Comparison of ENCODE assay signal across 1 cellular context in the genomic region with DNA sequence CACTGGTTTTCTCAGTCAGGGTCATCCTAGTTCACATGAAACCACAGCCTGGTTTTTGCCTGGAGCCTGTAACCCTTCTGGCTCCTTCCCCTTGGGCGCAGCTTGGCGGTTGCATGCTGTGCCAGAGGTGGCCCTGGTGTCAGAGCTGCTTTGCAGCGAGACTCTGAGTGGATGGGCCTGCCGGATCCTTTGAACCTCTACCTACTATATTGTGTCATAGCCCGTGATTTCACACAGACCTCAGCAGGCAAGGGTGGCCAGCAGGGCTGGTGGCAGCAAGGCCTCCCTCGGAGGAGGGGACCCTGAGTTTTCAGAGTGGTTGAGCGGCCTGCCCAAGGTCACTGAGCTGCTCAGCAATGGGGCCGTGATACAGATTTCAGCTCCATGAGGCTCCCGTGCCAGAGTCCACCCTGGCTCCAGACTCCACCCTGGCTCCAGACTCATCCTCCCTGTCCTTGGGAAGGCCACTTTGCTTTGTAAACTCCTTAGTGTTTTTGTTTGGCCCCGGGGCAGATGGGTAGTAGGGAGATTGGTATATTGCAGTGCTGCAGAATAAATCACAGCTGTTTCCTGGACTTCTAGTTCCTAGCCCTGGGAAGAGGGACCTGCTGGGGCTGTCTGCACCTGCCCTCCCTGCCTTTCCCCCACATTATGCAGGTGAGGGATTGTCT.
TF ChIP-seq lines count a peak whose summit lies in the region.

No MANE protein-coding gene starts in this region.

TF ChIP-seq in HepG2, 621 proteins besides CTCF, POLR2A, EP300 and RAD21 (continued from another document and continues in another):
- no peak for TF ChIP-seq ZNF678 (CRISPR knock-in tag; IDR thresholded peaks at IDR 0.05)
- TF ChIP-seq PHF21A (CRISPR knock-in tag; IDR thresholded peaks at IDR 0.05), result no peak
- TF ChIP-seq ZNF724P (CRISPR knock-in tag; IDR thresholded peaks at IDR 0.05; ENCODE audit: borderline replicate concordance), result no peak
- TF ChIP-seq, protein P1, sequence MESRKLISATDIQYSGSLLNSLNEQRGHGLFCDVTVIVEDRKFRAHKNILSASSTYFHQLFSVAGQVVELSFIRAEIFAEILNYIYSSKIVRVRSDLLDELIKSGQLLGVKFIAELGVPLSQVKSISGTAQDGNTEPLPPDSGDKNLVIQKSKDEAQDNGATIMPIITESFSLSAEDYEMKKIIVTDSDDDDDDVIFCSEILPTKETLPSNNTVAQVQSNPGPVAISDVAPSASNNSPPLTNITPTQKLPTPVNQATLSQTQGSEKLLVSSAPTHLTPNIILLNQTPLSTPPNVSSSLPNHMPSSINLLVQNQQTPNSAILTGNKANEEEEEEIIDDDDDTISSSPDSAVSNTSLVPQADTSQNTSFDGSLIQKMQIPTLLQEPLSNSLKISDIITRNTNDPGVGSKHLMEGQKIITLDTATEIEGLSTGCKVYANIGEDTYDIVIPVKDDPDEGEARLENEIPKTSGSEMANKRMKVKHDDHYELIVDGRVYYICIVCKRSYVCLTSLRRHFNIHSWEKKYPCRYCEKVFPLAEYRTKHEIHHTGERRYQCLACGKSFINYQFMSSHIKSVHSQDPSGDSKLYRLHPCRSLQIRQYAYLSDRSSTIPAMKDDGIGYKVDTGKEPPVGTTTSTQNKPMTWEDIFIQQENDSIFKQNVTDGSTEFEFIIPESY (CRISPR knock-in tag; IDR thresholded peaks at IDR 0.05), result peak; percentile 93
- TF ChIP-seq, protein P2, sequence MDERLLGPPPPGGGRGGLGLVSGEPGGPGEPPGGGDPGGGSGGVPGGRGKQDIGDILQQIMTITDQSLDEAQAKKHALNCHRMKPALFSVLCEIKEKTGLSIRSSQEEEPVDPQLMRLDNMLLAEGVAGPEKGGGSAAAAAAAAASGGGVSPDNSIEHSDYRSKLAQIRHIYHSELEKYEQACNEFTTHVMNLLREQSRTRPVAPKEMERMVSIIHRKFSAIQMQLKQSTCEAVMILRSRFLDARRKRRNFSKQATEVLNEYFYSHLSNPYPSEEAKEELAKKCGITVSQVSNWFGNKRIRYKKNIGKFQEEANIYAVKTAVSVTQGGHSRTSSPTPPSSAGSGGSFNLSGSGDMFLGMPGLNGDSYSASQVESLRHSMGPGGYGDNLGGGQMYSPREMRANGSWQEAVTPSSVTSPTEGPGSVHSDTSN (CRISPR knock-in tag; IDR thresholded peaks at IDR 0.05), result no peak
- TF ChIP-seq ATRX (CRISPR knock-in tag; IDR thresholded peaks at IDR 0.05; ENCODE audit: borderline replicate concordance), result no peak
- TF ChIP-seq, protein P3, sequence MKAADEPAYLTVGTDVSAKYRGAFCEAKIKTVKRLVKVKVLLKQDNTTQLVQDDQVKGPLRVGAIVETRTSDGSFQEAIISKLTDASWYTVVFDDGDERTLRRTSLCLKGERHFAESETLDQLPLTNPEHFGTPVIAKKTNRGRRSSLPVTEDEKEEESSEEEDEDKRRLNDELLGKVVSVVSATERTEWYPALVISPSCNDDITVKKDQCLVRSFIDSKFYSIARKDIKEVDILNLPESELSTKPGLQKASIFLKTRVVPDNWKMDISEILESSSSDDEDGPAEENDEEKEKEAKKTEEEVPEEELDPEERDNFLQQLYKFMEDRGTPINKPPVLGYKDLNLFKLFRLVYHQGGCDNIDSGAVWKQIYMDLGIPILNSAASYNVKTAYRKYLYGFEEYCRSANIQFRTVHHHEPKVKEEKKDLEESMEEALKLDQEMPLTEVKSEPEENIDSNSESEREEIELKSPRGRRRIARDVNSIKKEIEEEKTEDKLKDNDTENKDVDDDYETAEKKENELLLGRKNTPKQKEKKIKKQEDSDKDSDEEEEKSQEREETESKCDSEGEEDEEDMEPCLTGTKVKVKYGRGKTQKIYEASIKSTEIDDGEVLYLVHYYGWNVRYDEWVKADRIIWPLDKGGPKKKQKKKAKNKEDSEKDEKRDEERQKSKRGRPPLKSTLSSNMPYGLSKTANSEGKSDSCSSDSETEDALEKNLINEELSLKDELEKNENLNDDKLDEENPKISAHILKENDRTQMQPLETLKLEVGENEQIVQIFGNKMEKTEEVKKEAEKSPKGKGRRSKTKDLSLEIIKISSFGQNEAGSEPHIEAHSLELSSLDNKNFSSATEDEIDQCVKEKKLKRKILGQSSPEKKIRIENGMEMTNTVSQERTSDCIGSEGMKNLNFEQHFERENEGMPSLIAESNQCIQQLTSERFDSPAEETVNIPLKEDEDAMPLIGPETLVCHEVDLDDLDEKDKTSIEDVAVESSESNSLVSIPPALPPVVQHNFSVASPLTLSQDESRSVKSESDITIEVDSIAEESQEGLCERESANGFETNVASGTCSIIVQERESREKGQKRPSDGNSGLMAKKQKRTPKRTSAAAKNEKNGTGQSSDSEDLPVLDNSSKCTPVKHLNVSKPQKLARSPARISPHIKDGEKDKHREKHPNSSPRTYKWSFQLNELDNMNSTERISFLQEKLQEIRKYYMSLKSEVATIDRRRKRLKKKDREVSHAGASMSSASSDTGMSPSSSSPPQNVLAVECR (CRISPR knock-in tag; IDR thresholded peaks at IDR 0.05; ENCODE audit: borderline replicate concordance), result 0 out of 2 replicates have a peak, but pooled peaks have one; percentile 38
- peak; percentile 36; the same call in 1 of the 2 replicates for TF ChIP-seq GFI1 (CRISPR knock-in tag; IDR thresholded peaks at IDR 0.05; ENCODE audit: borderline replicate concordance)
- TF ChIP-seq, protein P4, sequence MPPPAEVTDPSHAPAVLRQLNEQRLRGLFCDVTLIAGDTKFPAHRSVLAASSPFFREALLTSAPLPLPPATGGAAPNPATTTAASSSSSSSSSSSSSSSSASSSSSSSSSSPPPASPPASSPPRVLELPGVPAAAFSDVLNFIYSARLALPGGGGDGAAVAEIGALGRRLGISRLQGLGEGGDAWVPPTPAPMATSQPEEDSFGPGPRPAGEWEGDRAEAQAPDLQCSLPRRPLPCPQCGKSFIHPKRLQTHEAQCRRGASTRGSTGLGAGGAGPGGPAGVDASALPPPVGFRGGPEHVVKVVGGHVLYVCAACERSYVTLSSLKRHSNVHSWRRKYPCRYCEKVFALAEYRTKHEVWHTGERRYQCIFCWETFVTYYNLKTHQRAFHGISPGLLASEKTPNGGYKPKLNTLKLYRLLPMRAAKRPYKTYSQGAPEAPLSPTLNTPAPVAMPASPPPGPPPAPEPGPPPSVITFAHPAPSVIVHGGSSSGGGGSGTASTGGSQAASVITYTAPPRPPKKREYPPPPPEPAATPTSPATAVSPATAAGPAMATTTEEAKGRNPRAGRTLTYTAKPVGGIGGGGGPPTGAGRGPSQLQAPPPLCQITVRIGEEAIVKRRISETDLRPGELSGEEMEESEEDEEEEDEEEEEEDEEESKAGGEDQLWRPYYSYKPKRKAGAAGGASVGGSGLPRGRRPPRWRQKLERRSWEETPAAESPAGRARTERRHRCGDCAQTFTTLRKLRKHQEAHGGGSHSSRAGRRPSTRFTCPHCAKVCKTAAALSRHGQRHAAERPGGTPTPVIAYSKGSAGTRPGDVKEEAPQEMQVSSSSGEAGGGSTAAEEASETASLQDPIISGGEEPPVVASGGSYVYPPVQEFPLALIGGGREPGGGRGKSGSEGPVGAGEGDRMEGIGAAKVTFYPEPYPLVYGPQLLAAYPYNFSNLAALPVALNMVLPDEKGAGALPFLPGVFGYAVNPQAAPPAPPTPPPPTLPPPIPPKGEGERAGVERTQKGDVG (CRISPR knock-in tag; IDR thresholded peaks at IDR 0.05; ENCODE audit: borderline replicate concordance), result 0 out of 2 replicates have a peak, but pooled peaks have one; percentile 49
- TF ChIP-seq, protein P5, sequence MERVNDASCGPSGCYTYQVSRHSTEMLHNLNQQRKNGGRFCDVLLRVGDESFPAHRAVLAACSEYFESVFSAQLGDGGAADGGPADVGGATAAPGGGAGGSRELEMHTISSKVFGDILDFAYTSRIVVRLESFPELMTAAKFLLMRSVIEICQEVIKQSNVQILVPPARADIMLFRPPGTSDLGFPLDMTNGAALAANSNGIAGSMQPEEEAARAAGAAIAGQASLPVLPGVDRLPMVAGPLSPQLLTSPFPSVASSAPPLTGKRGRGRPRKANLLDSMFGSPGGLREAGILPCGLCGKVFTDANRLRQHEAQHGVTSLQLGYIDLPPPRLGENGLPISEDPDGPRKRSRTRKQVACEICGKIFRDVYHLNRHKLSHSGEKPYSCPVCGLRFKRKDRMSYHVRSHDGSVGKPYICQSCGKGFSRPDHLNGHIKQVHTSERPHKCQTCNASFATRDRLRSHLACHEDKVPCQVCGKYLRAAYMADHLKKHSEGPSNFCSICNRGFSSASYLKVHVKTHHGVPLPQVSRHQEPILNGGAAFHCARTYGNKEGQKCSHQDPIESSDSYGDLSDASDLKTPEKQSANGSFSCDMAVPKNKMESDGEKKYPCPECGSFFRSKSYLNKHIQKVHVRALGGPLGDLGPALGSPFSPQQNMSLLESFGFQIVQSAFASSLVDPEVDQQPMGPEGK (CRISPR knock-in tag; IDR thresholded peaks at IDR 0.05), result 0 out of 2 replicates have a peak, but pooled peaks have one; percentile 17
- TF ChIP-seq, protein P6, sequence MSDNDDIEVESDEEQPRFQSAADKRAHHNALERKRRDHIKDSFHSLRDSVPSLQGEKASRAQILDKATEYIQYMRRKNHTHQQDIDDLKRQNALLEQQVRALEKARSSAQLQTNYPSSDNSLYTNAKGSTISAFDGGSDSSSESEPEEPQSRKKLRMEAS (IDR thresholded peaks at IDR 0.05), result peak; percentile 24; the same call in 1 of the 2 replicates
- TF ChIP-seq, protein P7, sequence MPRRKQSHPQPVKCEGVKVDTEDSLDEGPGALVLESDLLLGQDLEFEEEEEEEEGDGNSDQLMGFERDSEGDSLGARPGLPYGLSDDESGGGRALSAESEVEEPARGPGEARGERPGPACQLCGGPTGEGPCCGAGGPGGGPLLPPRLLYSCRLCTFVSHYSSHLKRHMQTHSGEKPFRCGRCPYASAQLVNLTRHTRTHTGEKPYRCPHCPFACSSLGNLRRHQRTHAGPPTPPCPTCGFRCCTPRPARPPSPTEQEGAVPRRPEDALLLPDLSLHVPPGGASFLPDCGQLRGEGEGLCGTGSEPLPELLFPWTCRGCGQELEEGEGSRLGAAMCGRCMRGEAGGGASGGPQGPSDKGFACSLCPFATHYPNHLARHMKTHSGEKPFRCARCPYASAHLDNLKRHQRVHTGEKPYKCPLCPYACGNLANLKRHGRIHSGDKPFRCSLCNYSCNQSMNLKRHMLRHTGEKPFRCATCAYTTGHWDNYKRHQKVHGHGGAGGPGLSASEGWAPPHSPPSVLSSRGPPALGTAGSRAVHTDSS (CRISPR knock-in tag; conservative IDR thresholded peaks at IDR 0.05), result no peak
- TF ChIP-seq, protein P8, sequence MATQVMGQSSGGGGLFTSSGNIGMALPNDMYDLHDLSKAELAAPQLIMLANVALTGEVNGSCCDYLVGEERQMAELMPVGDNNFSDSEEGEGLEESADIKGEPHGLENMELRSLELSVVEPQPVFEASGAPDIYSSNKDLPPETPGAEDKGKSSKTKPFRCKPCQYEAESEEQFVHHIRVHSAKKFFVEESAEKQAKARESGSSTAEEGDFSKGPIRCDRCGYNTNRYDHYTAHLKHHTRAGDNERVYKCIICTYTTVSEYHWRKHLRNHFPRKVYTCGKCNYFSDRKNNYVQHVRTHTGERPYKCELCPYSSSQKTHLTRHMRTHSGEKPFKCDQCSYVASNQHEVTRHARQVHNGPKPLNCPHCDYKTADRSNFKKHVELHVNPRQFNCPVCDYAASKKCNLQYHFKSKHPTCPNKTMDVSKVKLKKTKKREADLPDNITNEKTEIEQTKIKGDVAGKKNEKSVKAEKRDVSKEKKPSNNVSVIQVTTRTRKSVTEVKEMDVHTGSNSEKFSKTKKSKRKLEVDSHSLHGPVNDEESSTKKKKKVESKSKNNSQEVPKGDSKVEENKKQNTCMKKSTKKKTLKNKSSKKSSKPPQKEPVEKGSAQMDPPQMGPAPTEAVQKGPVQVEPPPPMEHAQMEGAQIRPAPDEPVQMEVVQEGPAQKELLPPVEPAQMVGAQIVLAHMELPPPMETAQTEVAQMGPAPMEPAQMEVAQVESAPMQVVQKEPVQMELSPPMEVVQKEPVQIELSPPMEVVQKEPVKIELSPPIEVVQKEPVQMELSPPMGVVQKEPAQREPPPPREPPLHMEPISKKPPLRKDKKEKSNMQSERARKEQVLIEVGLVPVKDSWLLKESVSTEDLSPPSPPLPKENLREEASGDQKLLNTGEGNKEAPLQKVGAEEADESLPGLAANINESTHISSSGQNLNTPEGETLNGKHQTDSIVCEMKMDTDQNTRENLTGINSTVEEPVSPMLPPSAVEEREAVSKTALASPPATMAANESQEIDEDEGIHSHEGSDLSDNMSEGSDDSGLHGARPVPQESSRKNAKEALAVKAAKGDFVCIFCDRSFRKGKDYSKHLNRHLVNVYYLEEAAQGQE (IDR thresholded peaks at IDR 0.05; ENCODE audit: borderline replicate concordance in 1 of 2, low read depth in 1 of 2, low read length in 2 of 2), result no peak
- TF ChIP-seq, protein P9, sequence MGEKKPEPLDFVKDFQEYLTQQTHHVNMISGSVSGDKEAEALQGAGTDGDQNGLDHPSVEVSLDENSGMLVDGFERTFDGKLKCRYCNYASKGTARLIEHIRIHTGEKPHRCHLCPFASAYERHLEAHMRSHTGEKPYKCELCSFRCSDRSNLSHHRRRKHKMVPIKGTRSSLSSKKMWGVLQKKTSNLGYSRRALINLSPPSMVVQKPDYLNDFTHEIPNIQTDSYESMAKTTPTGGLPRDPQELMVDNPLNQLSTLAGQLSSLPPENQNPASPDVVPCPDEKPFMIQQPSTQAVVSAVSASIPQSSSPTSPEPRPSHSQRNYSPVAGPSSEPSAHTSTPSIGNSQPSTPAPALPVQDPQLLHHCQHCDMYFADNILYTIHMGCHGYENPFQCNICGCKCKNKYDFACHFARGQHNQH (CRISPR knock-in tag; IDR thresholded peaks at IDR 0.05), result peak; percentile 28; the same call in 1 of the 2 replicates
- TF ChIP-seq ZBTB7B (CRISPR knock-in tag; IDR thresholded peaks at IDR 0.05), result no peak
- TF ChIP-seq BHLHE40 (IDR thresholded peaks at IDR 0.05; ENCODE audit: low read length), result 0 out of 2 replicates have a peak, but pooled peaks have one; percentile 30
- TF ChIP-seq ZNF619 (CRISPR knock-in tag; IDR thresholded peaks at IDR 0.05), result peak; percentile 49; the same call in 1 of the 2 replicates
- TF ChIP-seq MATR3 (CRISPR knock-in tag; IDR thresholded peaks at IDR 0.05), result no peak
- TF ChIP-seq ZFP90 (CRISPR knock-in tag; IDR thresholded peaks at IDR 0.05; ENCODE audit: borderline replicate concordance), result no peak
- no peak for TF ChIP-seq ZBTB38 (CRISPR knock-in tag; IDR thresholded peaks at IDR 0.05)
- TF ChIP-seq ZNF768 (CRISPR knock-in tag; IDR thresholded peaks at IDR 0.05), result peak; percentile 85
- TF ChIP-seq, protein P10, sequence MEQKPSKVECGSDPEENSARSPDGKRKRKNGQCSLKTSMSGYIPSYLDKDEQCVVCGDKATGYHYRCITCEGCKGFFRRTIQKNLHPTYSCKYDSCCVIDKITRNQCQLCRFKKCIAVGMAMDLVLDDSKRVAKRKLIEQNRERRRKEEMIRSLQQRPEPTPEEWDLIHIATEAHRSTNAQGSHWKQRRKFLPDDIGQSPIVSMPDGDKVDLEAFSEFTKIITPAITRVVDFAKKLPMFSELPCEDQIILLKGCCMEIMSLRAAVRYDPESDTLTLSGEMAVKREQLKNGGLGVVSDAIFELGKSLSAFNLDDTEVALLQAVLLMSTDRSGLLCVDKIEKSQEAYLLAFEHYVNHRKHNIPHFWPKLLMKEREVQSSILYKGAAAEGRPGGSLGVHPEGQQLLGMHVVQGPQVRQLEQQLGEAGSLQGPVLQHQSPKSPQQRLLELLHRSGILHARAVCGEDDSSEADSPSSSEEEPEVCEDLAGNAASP (CRISPR knock-in tag; IDR thresholded peaks at IDR 0.05; ENCODE audit: borderline replicate concordance), result 0 out of 2 replicates have a peak, but pooled peaks have one; percentile 5
- no peak for TF ChIP-seq ZNF441 (CRISPR knock-in tag; IDR thresholded peaks at IDR 0.05; ENCODE audit: borderline replicate concordance)
